Comparison of ENCODE assay signal across 13 cellular contexts in the genomic region with DNA sequence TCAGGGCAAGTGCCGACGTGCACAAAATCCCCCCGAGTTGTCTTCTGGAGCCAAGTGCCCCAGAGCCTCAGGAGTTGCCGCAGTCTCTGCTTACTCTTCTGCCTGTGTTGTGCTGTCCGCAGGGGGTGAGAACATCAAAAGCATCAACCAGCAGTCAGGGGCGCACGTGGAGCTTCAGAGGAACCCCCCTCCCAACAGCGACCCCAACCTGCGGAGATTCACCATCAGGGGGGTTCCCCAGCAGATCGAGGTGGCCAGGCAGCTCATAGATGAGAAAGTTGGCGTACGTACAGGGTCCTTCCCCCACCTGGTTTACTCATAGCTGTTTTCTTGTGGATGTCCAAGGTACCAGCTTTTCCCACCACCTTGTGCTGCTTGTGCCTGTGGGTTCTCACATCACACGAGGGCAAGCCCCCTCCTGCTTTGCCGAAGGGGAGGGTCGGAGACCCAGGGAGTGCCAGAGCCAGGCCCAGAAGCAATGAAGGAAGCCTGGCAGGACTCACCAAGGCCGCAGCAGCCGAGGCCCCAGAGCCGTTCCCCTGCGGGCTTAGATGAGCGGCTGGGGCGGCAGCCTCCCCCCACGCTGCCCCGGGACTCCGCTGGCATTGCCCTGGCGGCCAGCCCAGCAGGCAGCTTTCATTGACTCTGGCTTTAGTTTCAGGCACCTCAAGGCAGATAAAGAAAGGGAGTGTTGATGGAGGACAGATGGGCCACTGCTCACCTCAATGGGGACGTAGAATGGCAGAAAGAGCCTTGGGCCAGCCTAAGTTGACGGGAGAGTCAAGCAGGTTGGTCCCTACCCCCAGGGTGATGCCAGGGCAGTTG. TPM values are rescaled to one million over a fixed set of nuclear protein-coding genes. Genes with fewer than 3 reads are reported as not detected.
"Had no signal": no experiment of that assay in that cellular context is flagged by ENCODE, and none has a peak within 500 bp of the region (broad histone marks: within the 10 kb centered on the region; RNA-seq: fewer than 3 reads in every experiment).

No MANE protein-coding gene starts in this region.

- H3K27ac ChIP-seq: colonic mucosa, hepatocyte, ovary, stomach, VCaP had no signal

- H3K4me2 ChIP-seq: hepatocyte had no signal

- H3K9me3 ChIP-seq: colonic mucosa, ovary, stomach had no signal

- H3K36me3 ChIP-seq: ovary had no signal

- H3K27me3 ChIP-seq: colonic mucosa, hepatocyte, ovary, stomach had no signal

- DNase-seq: activated CD4-positive, alpha-beta T cell treated with anti-CD3 and anti-CD28 coated beads for 36 hours; activated naive CD4-positive, alpha-beta T cell; colonic mucosa; foreskin melanocyte; ovary; stimulated activated CD4-positive, alpha-beta T cell treated with anti-CD3 and anti-CD28 coated beads, Interleukin-4, amount 100 ng/mL, for 4 hours; stomach; T-cell had no signal

- ATAC-seq: activated CD4-positive, alpha-beta T cell treated with anti-CD3 and anti-CD28 coated beads for 36 hours; natural killer cell treated with Interleukin-12 subunit alpha and Interleukin-12 subunit beta and Interleukin-15 and Interleukin-18, amount 100 ng/mL, for 72 hours; T-cell had no signal

- H3K4me3 ChIP-seq: colonic mucosa, hepatocyte, lung, ovary, stomach had no signal

- H2AFZ ChIP-seq: hepatocyte had no signal

- H3K4me1 ChIP-seq: colonic mucosa, stomach had no signal

- H3K79me2 ChIP-seq: hepatocyte had no signal

RNA-seq across cellular contexts. Expression of a gene that starts 33.7 kb away (rescaled TPM):
- total RNA-seq: colonic mucosa, hepatocyte, ovary, skeletal muscle tissue, stomach had no signal
- polyA plus RNA-seq: hepatocyte, ovary had no signal
